Comparison of ENCODE assay signal across 12 cellular contexts in genomic region chr21:44443891-44444285, GRCh38.
"Had no signal": no experiment of that assay in that cellular context is flagged by ENCODE, and none has a peak within 500 bp of the region (broad histone marks: within the 10 kb centered on the region; RNA-seq: fewer than 3 reads in every experiment).

No MANE protein-coding gene starts in this region.

- ATAC-seq: left lung; psoas muscle; stimulated activated effector memory CD8-positive, alpha-beta T cell treated with anti-CD3 and anti-CD28 coated beads, Interleukin-12 subunit alpha, Interleukin-12 subunit beta, amount 100 ng/mL, for 72 hours; T-cell had no signal

- H3K9me3 ChIP-seq: colonic mucosa, left lung, psoas muscle had no signal

- H3K36me3 Mint-ChIP-seq: natural killer cell treated with Interleukin-12 subunit alpha and Interleukin-12 subunit beta and Interleukin-15 and Interleukin-18, amount 100 ng/mL, for 72 hours; stimulated activated effector memory CD8-positive, alpha-beta T cell treated with anti-CD3 and anti-CD28 coated beads, Interleukin-12 subunit alpha, Interleukin-12 subunit beta, amount 100 ng/mL, for 72 hours; T-cell had no signal

- H3K4me3 ChIP-seq: colonic mucosa, left lung, psoas muscle had no signal

- H3K36me3 ChIP-seq: colonic mucosa had no signal

- H3K9me3 Mint-ChIP-seq: activated CD4-positive, alpha-beta T cell treated with anti-CD3 and anti-CD28 coated beads, Interleukin-2, amount 10 ng/mL, durations not matched to agents 7 days and 5 days; activated naive CD4-positive, alpha-beta T cell treated with anti-CD3 and anti-CD28 coated beads for 36 hours; activated T-helper 17 cell treated with anti-CD3 and anti-CD28 coated beads, Interleukin-2, amount 50 U/mL, for 72 hours; natural killer cell treated with Interleukin-12 subunit alpha and Interleukin-12 subunit beta and Interleukin-15 and Interleukin-18, amount 100 ng/mL, for 72 hours; stimulated activated effector memory CD8-positive, alpha-beta T cell treated with anti-CD3 and anti-CD28 coated beads, Interleukin-12 subunit alpha, Interleukin-12 subunit beta, amount 100 ng/mL, for 72 hours; T-cell had no signal

- H3K4me3 Mint-ChIP-seq: activated CD4-positive, alpha-beta T cell treated with anti-CD3 and anti-CD28 coated beads, Interleukin-2, amount 10 ng/mL, durations not matched to agents 7 days and 5 days; activated naive CD4-positive, alpha-beta T cell treated with anti-CD3 and anti-CD28 coated beads for 36 hours; activated T-helper 17 cell treated with anti-CD3 and anti-CD28 coated beads, Interleukin-2, amount 50 U/mL, for 72 hours; natural killer cell treated with Interleukin-12 subunit alpha and Interleukin-12 subunit beta and Interleukin-15 and Interleukin-18, amount 100 ng/mL, for 72 hours; stimulated activated effector memory CD8-positive, alpha-beta T cell treated with anti-CD3 and anti-CD28 coated beads, Interleukin-12 subunit alpha, Interleukin-12 subunit beta, amount 100 ng/mL, for 72 hours; T-cell had no signal

- H3K27me3 Mint-ChIP-seq: activated T-helper 17 cell treated with anti-CD3 and anti-CD28 coated beads, Interleukin-2, amount 50 U/mL, for 72 hours had no signal

- H3K4me1 Mint-ChIP-seq: activated CD4-positive, alpha-beta T cell treated with anti-CD3 and anti-CD28 coated beads, Interleukin-2, amount 10 ng/mL, durations not matched to agents 7 days and 5 days; activated T-helper 17 cell treated with anti-CD3 and anti-CD28 coated beads, Interleukin-2, amount 50 U/mL, for 72 hours; stimulated activated effector memory CD8-positive, alpha-beta T cell treated with anti-CD3 and anti-CD28 coated beads, Interleukin-12 subunit alpha, Interleukin-12 subunit beta, amount 100 ng/mL, for 72 hours; T-cell had no signal

- H3K27ac ChIP-seq: colonic mucosa, left lung, psoas muscle had no signal

- DNase-seq: activated CD4-positive, alpha-beta T cell treated with anti-CD3 and anti-CD28 coated beads, Interleukin-2, amount 10 ng/mL, durations not matched to agents 7 days and 5 days; activated naive CD4-positive, alpha-beta T cell treated with anti-CD3 and anti-CD28 coated beads for 36 hours; caudate nucleus; colonic mucosa; stimulated activated CD4-positive, alpha-beta T cell treated with anti-CD3 and anti-CD28 coated beads, Interleukin-12 subunit alpha, Interleukin-12 subunit beta, amount 100 ng/mL, for 4 hours; T-helper 9 cell had no signal

- H3K27me3 ChIP-seq: colonic mucosa had no signal

- H3K27ac Mint-ChIP-seq: activated CD4-positive, alpha-beta T cell treated with anti-CD3 and anti-CD28 coated beads, Interleukin-2, amount 10 ng/mL, durations not matched to agents 7 days and 5 days; activated naive CD4-positive, alpha-beta T cell treated with anti-CD3 and anti-CD28 coated beads for 36 hours; activated T-helper 17 cell treated with anti-CD3 and anti-CD28 coated beads, Interleukin-2, amount 50 U/mL, for 72 hours; natural killer cell treated with Interleukin-12 subunit alpha and Interleukin-12 subunit beta and Interleukin-15 and Interleukin-18, amount 100 ng/mL, for 72 hours; stimulated activated effector memory CD8-positive, alpha-beta T cell treated with anti-CD3 and anti-CD28 coated beads, Interleukin-12 subunit alpha, Interleukin-12 subunit beta, amount 100 ng/mL, for 72 hours; T-cell had no signal

- H3K4me1 ChIP-seq: colonic mucosa, left lung, psoas muscle had no signal
